Comparison of ENCODE assay signal across 1 cellular context in the genomic region with DNA sequence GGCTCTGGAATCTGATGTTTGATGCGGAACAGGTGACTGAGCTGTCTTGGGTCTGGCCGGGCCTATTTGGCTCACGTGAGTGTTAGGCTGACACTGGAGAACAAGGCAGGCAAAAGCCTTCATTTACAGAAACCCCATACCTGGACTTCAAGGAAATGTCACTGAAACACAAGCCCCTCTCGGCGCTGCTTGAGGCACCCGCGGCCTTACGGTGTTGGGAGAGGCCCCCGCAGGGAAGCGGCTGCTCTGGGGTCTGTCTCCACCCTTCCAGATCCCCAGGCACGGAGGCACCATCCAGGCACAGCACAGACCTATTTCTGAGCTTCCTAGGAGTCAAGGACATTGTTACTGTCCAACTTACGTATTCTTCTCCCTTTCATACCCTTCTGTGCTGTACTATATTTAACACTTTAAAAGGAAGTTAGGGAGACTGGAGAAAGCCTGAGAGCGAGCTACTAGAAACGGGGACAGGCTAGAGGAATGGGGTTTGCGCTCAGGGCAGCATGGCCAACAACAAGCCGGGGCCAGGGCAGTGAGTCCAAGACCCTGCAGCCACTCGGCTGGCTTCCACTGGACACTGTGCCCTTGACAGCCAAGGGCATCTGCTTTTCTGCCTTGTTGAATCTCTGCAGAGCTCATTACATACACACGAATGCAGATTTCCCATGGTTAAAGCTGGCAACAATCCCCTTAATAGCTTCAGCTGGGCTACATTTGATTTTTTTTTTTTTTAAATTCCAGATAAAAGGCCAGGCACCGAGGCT.
TF ChIP-seq lines count a peak whose summit lies in the region.

No MANE protein-coding gene starts in this region.

TF ChIP-seq in WTC11, 78 proteins besides CTCF, POLR2A, EP300 and RAD21 (continued from another document):
- TF ChIP-seq, protein P1, sequence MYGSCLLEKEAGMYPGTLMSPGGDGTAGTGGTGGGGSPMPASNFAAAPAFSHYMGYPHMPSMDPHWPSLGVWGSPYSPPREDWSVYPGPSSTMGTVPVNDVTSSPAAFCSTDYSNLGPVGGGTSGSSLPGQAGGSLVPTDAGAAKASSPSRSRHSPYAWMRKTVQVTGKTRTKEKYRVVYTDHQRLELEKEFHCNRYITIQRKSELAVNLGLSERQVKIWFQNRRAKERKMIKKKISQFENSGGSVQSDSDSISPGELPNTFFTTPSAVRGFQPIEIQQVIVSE (CRISPR knock-in tag; IDR thresholded peaks at IDR 0.05; ENCODE audit: borderline replicate concordance) = no peak
- no peak for TF ChIP-seq JUN (CRISPR knock-in tag; IDR thresholded peaks at IDR 0.05)
- no peak for TF ChIP-seq NR2C2 (CRISPR knock-in tag; IDR thresholded peaks at IDR 0.05)
- TF ChIP-seq NR3C1 (CRISPR knock-in tag; conservative IDR thresholded peaks at IDR 0.05; ENCODE audit: low read depth) = no peak
- TF ChIP-seq, protein P2, sequence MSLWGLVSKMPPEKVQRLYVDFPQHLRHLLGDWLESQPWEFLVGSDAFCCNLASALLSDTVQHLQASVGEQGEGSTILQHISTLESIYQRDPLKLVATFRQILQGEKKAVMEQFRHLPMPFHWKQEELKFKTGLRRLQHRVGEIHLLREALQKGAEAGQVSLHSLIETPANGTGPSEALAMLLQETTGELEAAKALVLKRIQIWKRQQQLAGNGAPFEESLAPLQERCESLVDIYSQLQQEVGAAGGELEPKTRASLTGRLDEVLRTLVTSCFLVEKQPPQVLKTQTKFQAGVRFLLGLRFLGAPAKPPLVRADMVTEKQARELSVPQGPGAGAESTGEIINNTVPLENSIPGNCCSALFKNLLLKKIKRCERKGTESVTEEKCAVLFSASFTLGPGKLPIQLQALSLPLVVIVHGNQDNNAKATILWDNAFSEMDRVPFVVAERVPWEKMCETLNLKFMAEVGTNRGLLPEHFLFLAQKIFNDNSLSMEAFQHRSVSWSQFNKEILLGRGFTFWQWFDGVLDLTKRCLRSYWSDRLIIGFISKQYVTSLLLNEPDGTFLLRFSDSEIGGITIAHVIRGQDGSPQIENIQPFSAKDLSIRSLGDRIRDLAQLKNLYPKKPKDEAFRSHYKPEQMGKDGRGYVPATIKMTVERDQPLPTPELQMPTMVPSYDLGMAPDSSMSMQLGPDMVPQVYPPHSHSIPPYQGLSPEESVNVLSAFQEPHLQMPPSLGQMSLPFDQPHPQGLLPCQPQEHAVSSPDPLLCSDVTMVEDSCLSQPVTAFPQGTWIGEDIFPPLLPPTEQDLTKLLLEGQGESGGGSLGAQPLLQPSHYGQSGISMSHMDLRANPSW (CRISPR knock-in tag; conservative IDR thresholded peaks at IDR 0.05; ENCODE audit: low read depth) = no peak
- no peak for TF ChIP-seq PRRX2 (CRISPR knock-in tag; IDR thresholded peaks at IDR 0.05)
- TF ChIP-seq ESRRA (CRISPR knock-in tag; IDR thresholded peaks at IDR 0.05; ENCODE audit: borderline replicate concordance) = no peak
- TF ChIP-seq, protein P3, sequence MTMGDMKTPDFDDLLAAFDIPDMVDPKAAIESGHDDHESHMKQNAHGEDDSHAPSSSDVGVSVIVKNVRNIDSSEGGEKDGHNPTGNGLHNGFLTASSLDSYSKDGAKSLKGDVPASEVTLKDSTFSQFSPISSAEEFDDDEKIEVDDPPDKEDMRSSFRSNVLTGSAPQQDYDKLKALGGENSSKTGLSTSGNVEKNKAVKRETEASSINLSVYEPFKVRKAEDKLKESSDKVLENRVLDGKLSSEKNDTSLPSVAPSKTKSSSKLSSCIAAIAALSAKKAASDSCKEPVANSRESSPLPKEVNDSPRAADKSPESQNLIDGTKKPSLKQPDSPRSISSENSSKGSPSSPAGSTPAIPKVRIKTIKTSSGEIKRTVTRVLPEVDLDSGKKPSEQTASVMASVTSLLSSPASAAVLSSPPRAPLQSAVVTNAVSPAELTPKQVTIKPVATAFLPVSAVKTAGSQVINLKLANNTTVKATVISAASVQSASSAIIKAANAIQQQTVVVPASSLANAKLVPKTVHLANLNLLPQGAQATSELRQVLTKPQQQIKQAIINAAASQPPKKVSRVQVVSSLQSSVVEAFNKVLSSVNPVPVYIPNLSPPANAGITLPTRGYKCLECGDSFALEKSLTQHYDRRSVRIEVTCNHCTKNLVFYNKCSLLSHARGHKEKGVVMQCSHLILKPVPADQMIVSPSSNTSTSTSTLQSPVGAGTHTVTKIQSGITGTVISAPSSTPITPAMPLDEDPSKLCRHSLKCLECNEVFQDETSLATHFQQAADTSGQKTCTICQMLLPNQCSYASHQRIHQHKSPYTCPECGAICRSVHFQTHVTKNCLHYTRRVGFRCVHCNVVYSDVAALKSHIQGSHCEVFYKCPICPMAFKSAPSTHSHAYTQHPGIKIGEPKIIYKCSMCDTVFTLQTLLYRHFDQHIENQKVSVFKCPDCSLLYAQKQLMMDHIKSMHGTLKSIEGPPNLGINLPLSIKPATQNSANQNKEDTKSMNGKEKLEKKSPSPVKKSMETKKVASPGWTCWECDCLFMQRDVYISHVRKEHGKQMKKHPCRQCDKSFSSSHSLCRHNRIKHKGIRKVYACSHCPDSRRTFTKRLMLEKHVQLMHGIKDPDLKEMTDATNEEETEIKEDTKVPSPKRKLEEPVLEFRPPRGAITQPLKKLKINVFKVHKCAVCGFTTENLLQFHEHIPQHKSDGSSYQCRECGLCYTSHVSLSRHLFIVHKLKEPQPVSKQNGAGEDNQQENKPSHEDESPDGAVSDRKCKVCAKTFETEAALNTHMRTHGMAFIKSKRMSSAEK (CRISPR knock-in tag; IDR thresholded peaks at IDR 0.05; ENCODE audit: borderline replicate concordance) = no peak
- no peak for TF ChIP-seq SMAD4 (CRISPR knock-in tag; IDR thresholded peaks at IDR 0.05)
- no peak for TF ChIP-seq MYBL2 (CRISPR knock-in tag; IDR thresholded peaks at IDR 0.05)
- TF ChIP-seq, protein P4, sequence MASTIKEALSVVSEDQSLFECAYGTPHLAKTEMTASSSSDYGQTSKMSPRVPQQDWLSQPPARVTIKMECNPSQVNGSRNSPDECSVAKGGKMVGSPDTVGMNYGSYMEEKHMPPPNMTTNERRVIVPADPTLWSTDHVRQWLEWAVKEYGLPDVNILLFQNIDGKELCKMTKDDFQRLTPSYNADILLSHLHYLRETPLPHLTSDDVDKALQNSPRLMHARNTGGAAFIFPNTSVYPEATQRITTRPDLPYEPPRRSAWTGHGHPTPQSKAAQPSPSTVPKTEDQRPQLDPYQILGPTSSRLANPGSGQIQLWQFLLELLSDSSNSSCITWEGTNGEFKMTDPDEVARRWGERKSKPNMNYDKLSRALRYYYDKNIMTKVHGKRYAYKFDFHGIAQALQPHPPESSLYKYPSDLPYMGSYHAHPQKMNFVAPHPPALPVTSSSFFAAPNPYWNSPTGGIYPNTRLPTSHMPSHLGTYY (CRISPR knock-in tag; IDR thresholded peaks at IDR 0.05) = no peak
- no peak for TF ChIP-seq ZNF671 (CRISPR knock-in tag; IDR thresholded peaks at IDR 0.05)
- TF ChIP-seq ZNF423 (CRISPR knock-in tag; IDR thresholded peaks at IDR 0.05) = no peak
- TF ChIP-seq TEAD1 (CRISPR knock-in tag; IDR thresholded peaks at IDR 0.05) = no peak
- no peak for TF ChIP-seq RELA (CRISPR knock-in tag; IDR thresholded peaks at IDR 0.05; ENCODE audit: borderline replicate concordance)
TF ChIP-seq in WTC11: peak in this region for 0.
